Comparison of ENCODE assay signal across 27 cellular contexts in the genomic region with DNA sequence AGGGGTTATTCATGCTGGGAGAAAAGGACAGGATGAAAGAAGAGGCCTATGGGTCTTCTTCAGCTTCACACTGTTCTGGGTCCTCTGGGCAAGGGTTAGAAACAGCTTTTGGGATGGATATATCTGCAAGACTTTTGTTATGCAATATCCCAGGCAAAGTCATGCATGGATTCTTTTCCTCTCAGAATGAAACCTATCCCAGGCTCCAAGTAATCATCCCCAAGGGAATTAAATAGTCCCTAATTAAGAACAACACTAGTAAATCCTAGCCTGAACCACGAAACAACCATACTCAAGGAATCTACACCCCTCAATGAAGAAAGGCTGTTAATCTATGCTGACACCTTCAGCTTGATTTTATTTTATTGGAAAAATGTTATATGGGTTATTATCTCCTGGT.
"Had no signal": no experiment of that assay in that cellular context is flagged by ENCODE, and none has a peak within 500 bp of the region (broad histone marks: within the 10 kb centered on the region; RNA-seq: fewer than 3 reads in every experiment).

No MANE protein-coding gene starts in this region.

- H3K27me3 ChIP-seq: heart left ventricle, neural progenitor cell, neutrophil, ovary, sigmoid colon, spleen, suprapubic skin, tibial nerve, uterus had no signal

- H3K27ac Mint-ChIP-seq: immature natural killer cell; naive thymus-derived CD8-positive, alpha-beta T cell; neural progenitor cell; progenitor cell of endocrine pancreas; stimulated activated effector memory CD8-positive, alpha-beta T cell treated with anti-CD3 and anti-CD28 coated beads, Interleukin-12 subunit alpha, Interleukin-12 subunit beta, amount 100 ng/mL, for 72 hours; stimulated activated naive CD8-positive, alpha-beta T cell treated with anti-CD3 and anti-CD28 coated beads, Interleukin-15, Interleukin-2, amounts not matched to agents 100 ng/mL and 50 ng/mL, for 24 hours; type B pancreatic cell had no signal

- H3K9me3 Mint-ChIP-seq: neural progenitor cell, type B pancreatic cell had no signal

- H3K36me3 ChIP-seq: heart left ventricle, lower lobe of right lung, neural progenitor cell, neutrophil, ovary, sigmoid colon, spleen, suprapubic skin, thoracic aorta, tibial nerve, uterus had no signal

- H3K4me1 Mint-ChIP-seq: immature natural killer cell; naive thymus-derived CD8-positive, alpha-beta T cell; neural progenitor cell; stimulated activated effector memory CD8-positive, alpha-beta T cell treated with anti-CD3 and anti-CD28 coated beads, Interleukin-12 subunit alpha, Interleukin-12 subunit beta, amount 100 ng/mL, for 72 hours had no signal

- H3K36me3 Mint-ChIP-seq: immature natural killer cell; naive thymus-derived CD8-positive, alpha-beta T cell; neural progenitor cell; stimulated activated effector memory CD8-positive, alpha-beta T cell treated with anti-CD3 and anti-CD28 coated beads, Interleukin-12 subunit alpha, Interleukin-12 subunit beta, amount 100 ng/mL, for 72 hours; type B pancreatic cell had no signal

- H3K4me3 Mint-ChIP-seq: immature natural killer cell; naive thymus-derived CD8-positive, alpha-beta T cell; nephron; neural progenitor cell; stimulated activated effector memory CD8-positive, alpha-beta T cell treated with anti-CD3 and anti-CD28 coated beads, Interleukin-12 subunit alpha, Interleukin-12 subunit beta, amount 100 ng/mL, for 72 hours; stimulated activated naive CD8-positive, alpha-beta T cell treated with anti-CD3 and anti-CD28 coated beads, Interleukin-15, Interleukin-2, amounts not matched to agents 100 ng/mL and 50 ng/mL, for 24 hours; type B pancreatic cell had no signal

- H3K4me3 ChIP-seq: heart left ventricle, lower lobe of right lung, neural progenitor cell, ovary, sigmoid colon, spleen, suprapubic skin, thoracic aorta, tibial nerve, uterus had no signal

- H3K27me3 Mint-ChIP-seq: naive thymus-derived CD8-positive, alpha-beta T cell; progenitor cell of endocrine pancreas; stimulated activated naive CD8-positive, alpha-beta T cell treated with anti-CD3 and anti-CD28 coated beads, Interleukin-15, Interleukin-2, amounts not matched to agents 100 ng/mL and 50 ng/mL, for 24 hours had no signal

- DNase-seq: heart left ventricle; hypothalamus; immature natural killer cell; kidney; left colon; lower lobe of right lung; mammary epithelial cell; mesenchymal stem cell; naive thymus-derived CD8-positive, alpha-beta T cell; occipital lobe; ovary; right cardiac atrium; sigmoid colon; spleen; stimulated activated CD4-positive, alpha-beta T cell treated with anti-CD3 and anti-CD28 coated beads, Interleukin-4, amount 100 ng/mL, for 24 hours; stimulated activated naive CD4-positive, alpha-beta T cell; uterus had no signal

- H3K9me3 ChIP-seq: heart left ventricle, lower lobe of right lung, neutrophil, ovary, sigmoid colon, spleen, suprapubic skin, thoracic aorta, tibial nerve, uterus had no signal

- H3K27ac ChIP-seq: lower lobe of right lung, neural progenitor cell, neutrophil, ovary, spleen, suprapubic skin, thoracic aorta, tibial nerve, uterus had no signal

- H3K4me1 ChIP-seq: lower lobe of right lung, neural progenitor cell, spleen, suprapubic skin, uterus had no signal

- ATAC-seq: left colon; lower lobe of right lung; naive thymus-derived CD8-positive, alpha-beta T cell; right cardiac atrium; stimulated activated effector memory CD8-positive, alpha-beta T cell treated with anti-CD3 and anti-CD28 coated beads, Interleukin-12 subunit alpha, Interleukin-12 subunit beta, amount 100 ng/mL, for 72 hours had no signal
